In genomic region chr2:240217431-240218301, GRCh38 we compare ENCODE assay signal across 14 cellular contexts.
A peak's percentile ranks its signal among the peaks of the same experiment; 100 is the strongest.
DNase-seq lines count a peak whose midpoint lies in the region; ATAC-seq, FAIRE-seq and TF ChIP-seq lines count a peak whose summit lies in the region.
"Had no signal": no experiment of that assay in that cellular context is flagged by ENCODE, and none has a peak within 500 bp of the region (broad histone marks: within the 10 kb centered on the region; RNA-seq: fewer than 3 reads in every experiment).

No MANE protein-coding gene starts in this region.

- POLR2A ChIA-PET in GM10248 (lab: Yijun Ruan, JAX), result interaction anchor here (0.7 kb wide), 1 partner anchor 193 kb away, joined by 5 read pairs; the partner anchor contains the start of gene NDUFA10

- ATAC-seq in stimulated activated naive B cell treated with anti-CD40 and anti-IgM and Interleukin-4, amounts not matched to agents 10 μg/mL and 1 μg/mL and 100 μg/mL, for 72 hours (replicated peaks), result no peak
- no peak for ATAC-seq in HG02970 (IDR thresholded peaks at IDR 0.05; ENCODE audit: low FRiP score, unreplicated experiment)

- no peaks in the 10 kb centered on the region for H3K4me1 ChIP-seq in Peyer's patch
- no peaks in the 10 kb centered on the region for H3K4me1 ChIP-seq in kidney (ENCODE audit: control insufficient read depth in 1 of 2, insufficient read depth in 1 of 2, low read depth in 1 of 2, low read length in 2 of 2)

- no peak for TF ChIP-seq POLR2A in Peyer's patch (IDR thresholded peaks at IDR 0.05)
- TF ChIP-seq POLR2A in H54 (IDR thresholded peaks at IDR 0.05; ENCODE audit: low read depth, low read length), result no peak

- no peak overlapping the region for H3K9ac ChIP-seq in kidney (ENCODE audit: low read length in 2 of 2)

- FAIRE-seq in kidney (lab: Jason Lieb, UNC) (no peak), H54 (lab: Jason Lieb, UNC) (no peak)
- FAIRE-seq: astrocyte, GM12892, H1 had no signal

- H3K9me3 ChIP-seq in Peyer's patch (no peaks in the 10 kb centered on the region), kidney (ENCODE audit: control insufficient read depth in 1 of 2, low read length in 2 of 2) (no peaks in the 10 kb centered on the region)

- H3K27ac ChIP-seq in Peyer's patch, result no peak overlapping the region
- H3K27ac ChIP-seq in kidney (ENCODE audit: low read depth in 2 of 2, low read length in 2 of 2), result no peak overlapping the region

- CTCF ChIA-PET in GM10248 (lab: Yijun Ruan, JAX), result interaction anchor here (1.1 kb wide), 1 partner anchor 9 kb away, joined by 4 read pairs; no protein-coding TSS in a partner anchor

- H3K4me3 ChIP-seq in Peyer's patch (no peak overlapping the region), kidney (ENCODE audit: low read length in 2 of 2) (no peak overlapping the region)

- TF ChIP-seq CTCF in Peyer's patch (IDR thresholded peaks at IDR 0.05) (no peak), kidney (IDR thresholded peaks at IDR 0.05; ENCODE audit: borderline replicate concordance, extremely low read depth, insufficient read depth) (no peak), GM10248 (IDR thresholded peaks at IDR 0.05; ENCODE audit: control extremely low read depth, extremely low read depth, low read depth, missing control alignments) (no peak)

- intact Hi-C loops in kidney (cut with DNase I), result no loop called here

- H3K4me3 Mint-ChIP-seq in stimulated activated naive B cell treated with anti-CD40 and anti-IgM and Interleukin-4, amounts not matched to agents 10 μg/mL and 1 μg/mL and 100 μg/mL, for 72 hours, result no peak overlapping the region

- H3K4me1 Mint-ChIP-seq in stimulated activated naive B cell treated with anti-CD40 and anti-IgM and Interleukin-4, amounts not matched to agents 10 μg/mL and 1 μg/mL and 100 μg/mL, for 72 hours, result no peaks in the 10 kb centered on the region

- peaks cover 0 to 4% of the 10 kb centered on the region in 2 donors for H3K27me3 Mint-ChIP-seq in stimulated activated naive B cell treated with anti-CD40 and anti-IgM and Interleukin-4, amounts not matched to agents 10 μg/mL and 1 μg/mL and 100 μg/mL, for 72 hours

- H3K36me3 Mint-ChIP-seq in stimulated activated naive B cell treated with anti-CD40 and anti-IgM and Interleukin-4, amounts not matched to agents 10 μg/mL and 1 μg/mL and 100 μg/mL, for 72 hours, result no peaks in the 10 kb centered on the region

- peaks cover 0 to 2% of the 10 kb centered on the region in 2 donors for H3K9me3 Mint-ChIP-seq in stimulated activated naive B cell treated with anti-CD40 and anti-IgM and Interleukin-4, amounts not matched to agents 10 μg/mL and 1 μg/mL and 100 μg/mL, for 72 hours

- DNase-seq in stimulated activated CD4-positive, alpha-beta T cell treated with anti-CD3 and anti-CD28 coated beads, Interleukin-2, amount 100 ng/mL, for 4 hours (ENCODE audit: low read depth), result peak; percentile 7
- DNase-seq in stimulated activated CD4-positive, alpha-beta T cell treated with anti-CD3 and anti-CD28 coated beads, Interleukin-12 subunit alpha, Interleukin-12 subunit beta, amount 100 ng/mL, for 4 hours, result no peak
- DNase-seq in Peyer's patch (peak in 2 of 3 donors; percentile 39 to 42), kidney (peak; percentile 72), H54 (ENCODE audit: insufficient read length, low spot score) (no peak), GM10248 (ENCODE audit: extremely low spot score) (no peak)
- DNase-seq in stimulated activated naive B cell treated with anti-CD40 and anti-IgM and Interleukin-4, amounts not matched to agents 10 μg/mL and 1 μg/mL and 100 μg/mL, for 72 hours, result no peak
- DNase-seq: NCI-H510A; SHP77 treated with DMSO at 0.1 percent for 48 hours; stimulated activated CD4-positive, alpha-beta T cell treated with anti-CD3 and anti-CD28 coated beads, Interleukin-1b, Interleukin-23, amount 100 ng/mL, for 48 hours had no signal

- no peaks in the 10 kb centered on the region for H3K36me3 ChIP-seq in Peyer's patch
- H3K36me3 ChIP-seq in kidney (ENCODE audit: control insufficient read depth in 1 of 2, insufficient read depth in 2 of 2, low read length in 2 of 2), result no peaks in the 10 kb centered on the region

- no peaks in the 10 kb centered on the region for H3K27me3 ChIP-seq in Peyer's patch

- H3K27ac Mint-ChIP-seq in stimulated activated naive B cell treated with anti-CD40 and anti-IgM and Interleukin-4, amounts not matched to agents 10 μg/mL and 1 μg/mL and 100 μg/mL, for 72 hours, result no peak overlapping the region

Comparison
In these comparisons a context has a peak if more than half of its experiments do, and no peak if none do; other contexts are left out.
1. DNase-seq: peak in stimulated activated CD4-positive, alpha-beta T cell treated with anti-CD3 and anti-CD28 coated beads, Interleukin-2, amount 100 ng/mL, for 4 hours (single experiment), Peyer's patch (2 of 3) and kidney (single experiment); none in stimulated activated CD4-positive, alpha-beta T cell treated with anti-CD3 and anti-CD28 coated beads, Interleukin-12 subunit alpha, Interleukin-12 subunit beta, amount 100 ng/mL, for 4 hours (single experiment), stimulated activated naive B cell treated with anti-CD40 and anti-IgM and Interleukin-4, amounts not matched to agents 10 μg/mL and 1 μg/mL and 100 μg/mL, for 72 hours (single experiment), H54 (single experiment) and GM10248 (single experiment).